In the genomic region with DNA sequence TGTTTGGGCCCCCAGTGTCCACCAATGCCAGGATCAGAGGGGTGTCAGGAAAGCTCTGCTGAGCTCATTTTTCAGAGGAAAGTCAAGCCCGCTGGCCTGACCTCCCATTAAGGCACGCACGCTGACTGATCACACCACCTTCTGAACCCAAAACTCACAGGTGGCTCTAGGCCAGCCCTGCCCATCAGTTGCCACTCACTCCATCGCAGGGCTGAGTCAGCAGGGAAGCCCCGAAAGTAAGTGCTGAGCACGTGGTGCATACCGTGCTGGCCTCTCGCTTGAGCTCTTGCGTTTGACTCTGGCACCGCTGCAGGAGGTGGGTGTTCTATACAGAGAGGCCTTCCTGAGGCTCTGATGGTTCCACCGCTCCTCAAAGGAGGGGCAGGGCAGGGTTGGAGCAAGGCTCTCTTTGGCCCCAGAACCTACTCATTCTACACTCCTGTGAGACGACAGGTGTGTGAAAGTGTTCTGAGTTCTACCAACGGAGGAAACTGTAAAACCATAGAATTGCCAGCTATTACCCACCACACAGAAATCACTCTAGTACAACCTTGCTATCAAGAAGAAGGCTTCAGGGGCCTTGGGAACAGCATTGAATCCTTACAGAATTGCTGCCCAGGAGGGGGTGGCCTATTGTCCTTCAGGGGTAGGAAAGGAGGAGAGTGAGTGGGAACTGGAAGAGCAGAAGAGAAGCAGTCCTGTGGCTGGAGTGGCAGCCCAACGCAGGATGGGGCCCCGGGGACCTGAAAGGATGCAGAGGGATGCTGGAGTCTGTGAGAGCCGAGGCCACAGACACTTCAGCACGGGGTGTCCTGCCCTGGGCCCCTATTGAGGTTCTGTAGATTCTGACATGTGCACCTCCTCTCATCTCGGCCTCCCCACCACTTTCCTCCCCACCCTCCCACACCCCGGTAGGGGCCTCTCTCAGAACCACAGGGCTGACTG, we compare ENCODE assay signal across 11 cellular contexts.
DNase-seq lines count a peak whose midpoint lies in the region; ATAC-seq lines count a peak whose summit lies in the region.
"Had no signal": no experiment of that assay in that cellular context is flagged by ENCODE, and none has a peak within 500 bp of the region (broad histone marks: within the 10 kb centered on the region; RNA-seq: fewer than 3 reads in every experiment).

No MANE protein-coding gene starts in this region.

- H3K4me3 Mint-ChIP-seq in activated naive CD8-positive, alpha-beta T cell treated with anti-CD3 and anti-CD28 coated beads, Interleukin-2, amount 50 U/mL, for 24 hours = no peak overlapping the region
- no peak overlapping the region for H3K4me3 Mint-ChIP-seq in activated naive CD8-positive, alpha-beta T cell treated with anti-CD3 and anti-CD28 coated beads for 36 hours

- H3K36me3 Mint-ChIP-seq in activated naive CD8-positive, alpha-beta T cell treated with anti-CD3 and anti-CD28 coated beads, Interleukin-2, amount 50 U/mL, for 24 hours (ENCODE audit: low read depth) = no peaks in the 10 kb centered on the region
- H3K36me3 Mint-ChIP-seq in activated naive CD8-positive, alpha-beta T cell treated with anti-CD3 and anti-CD28 coated beads for 36 hours = no peaks in the 10 kb centered on the region

- H3K27ac Mint-ChIP-seq in activated naive CD8-positive, alpha-beta T cell treated with anti-CD3 and anti-CD28 coated beads, Interleukin-2, amount 50 U/mL, for 24 hours = peak overlapping the region; percentile 70
- H3K27ac Mint-ChIP-seq in activated naive CD8-positive, alpha-beta T cell treated with anti-CD3 and anti-CD28 coated beads for 36 hours = no peak overlapping the region

- no peak for DNase-seq in activated naive CD8-positive, alpha-beta T cell treated with anti-CD3 and anti-CD28 coated beads, Interleukin-2, amount 50 U/mL, for 24 hours
- no peak for DNase-seq in activated naive CD8-positive, alpha-beta T cell treated with anti-CD3 and anti-CD28 coated beads for 36 hours
- DNase-seq in stimulated activated CD8-positive, alpha-beta memory T cell treated with anti-CD3 and anti-CD28 coated beads, Interleukin-4, amount 100 ng/mL, for 48 hours = peak; percentile 53
- DNase-seq in DMS 273 treated with DMSO at 0.1 percent for 48 hours (lab: John Stamatoyannopoulos, UW) (no peak), retina (no peak), NCI-H2227 treated with DMSO at 0.1 percent for 48 hours (lab: John Stamatoyannopoulos, UW) (no peak)
- DNase-seq: BE2C, esophagus squamous epithelium, stomach had no signal

- no peaks in the 10 kb centered on the region for H3K27me3 Mint-ChIP-seq in activated naive CD8-positive, alpha-beta T cell treated with anti-CD3 and anti-CD28 coated beads, Interleukin-2, amount 50 U/mL, for 24 hours
- H3K27me3 Mint-ChIP-seq in activated naive CD8-positive, alpha-beta T cell treated with anti-CD3 and anti-CD28 coated beads for 36 hours = no peaks in the 10 kb centered on the region

- peaks cover 13% of the 10 kb centered on the region for H3K4me1 Mint-ChIP-seq in activated naive CD8-positive, alpha-beta T cell treated with anti-CD3 and anti-CD28 coated beads, Interleukin-2, amount 50 U/mL, for 24 hours
- peaks cover 4% of the 10 kb centered on the region for H3K4me1 Mint-ChIP-seq in activated naive CD8-positive, alpha-beta T cell treated with anti-CD3 and anti-CD28 coated beads for 36 hours

- ATAC-seq in activated naive CD8-positive, alpha-beta T cell treated with anti-CD3 and anti-CD28 coated beads, Interleukin-2, amount 50 U/mL, for 24 hours = peak; percentile 82
- ATAC-seq in GM21390 (IDR thresholded peaks at IDR 0.05; ENCODE audit: unreplicated experiment) = peak; percentile 72
- ATAC-seq in HG03520 (IDR thresholded peaks at IDR 0.05; ENCODE audit: unreplicated experiment) = peak; percentile 64

- no peaks in the 10 kb centered on the region for H3K9me3 Mint-ChIP-seq in activated naive CD8-positive, alpha-beta T cell treated with anti-CD3 and anti-CD28 coated beads, Interleukin-2, amount 50 U/mL, for 24 hours
- H3K9me3 Mint-ChIP-seq in activated naive CD8-positive, alpha-beta T cell treated with anti-CD3 and anti-CD28 coated beads for 36 hours = no peaks in the 10 kb centered on the region
